8 cellular contexts compared by ENCODE assay signal in the genomic region with DNA sequence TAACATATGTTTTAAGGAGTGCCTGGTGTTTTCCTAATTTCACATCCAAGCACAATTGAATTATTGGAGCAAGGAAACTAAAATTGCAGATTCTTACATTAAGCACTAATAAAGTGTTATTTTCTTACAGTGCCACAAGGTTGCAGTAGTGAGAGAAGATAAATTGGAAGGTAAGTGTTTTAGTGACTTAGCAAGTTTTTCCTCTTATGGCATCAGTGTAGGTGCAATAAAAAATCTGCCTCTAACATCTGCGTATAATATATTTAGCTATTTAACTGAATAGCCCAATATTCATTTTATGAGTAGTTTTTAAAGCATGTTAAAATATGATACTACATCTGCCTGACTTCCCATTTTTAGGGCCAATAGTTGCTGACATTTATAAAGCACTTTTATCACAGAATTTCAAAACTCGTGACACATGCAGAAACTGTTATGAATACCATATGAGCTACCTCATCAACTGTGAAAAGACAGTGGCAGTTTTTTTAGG. TPM values are rescaled to one million over a fixed set of nuclear protein-coding genes. Genes with fewer than 3 reads are reported as not detected.
A peak's percentile ranks its signal among the peaks of the same experiment; 100 is the strongest.
DNase-seq lines count a peak whose midpoint lies in the region; ATAC-seq, FAIRE-seq and TF ChIP-seq lines count a peak whose summit lies in the region.

No MANE protein-coding gene starts in this region.

- H3K9ac ChIP-seq in keratinocyte (ENCODE audit: control insufficient read depth, extremely low read depth, insufficient read depth, low read length): no peak overlapping the region

- intact Hi-C loops in ascending aorta (cut with DNase I) (loop anchor here (2.0 kb wide), 1 partner anchor 115 kb away; no protein-coding TSS in a partner anchor), vagina (cut with DNase I) (no loop called here)

- FAIRE-seq in keratinocyte (lab: Jason Lieb, UNC): no peak

- POLR2A ChIA-PET in activated CD4-positive, alpha-beta T cell treated with anti-CD3 and anti-CD28 coated beads, Interleukin-2, amount 10 ng/mL, durations not matched to agents 7 days and 5 days (lab: Charles Lee): no interaction called here

- H3K4me1 Mint-ChIP-seq in activated CD4-positive, alpha-beta T cell treated with anti-CD3 and anti-CD28 coated beads, Interleukin-2, amount 10 ng/mL, durations not matched to agents 7 days and 5 days: no peaks in the 10 kb centered on the region

- no peaks in the 10 kb centered on the region for H3K79me2 ChIP-seq in keratinocyte (ENCODE audit: control insufficient read depth, insufficient read depth, low read length)

- no peaks in the 10 kb centered on the region for H4K20me1 ChIP-seq in keratinocyte (ENCODE audit: control insufficient read depth, extremely low read depth, insufficient read depth, low read length)

- H3K36me3 Mint-ChIP-seq in activated CD4-positive, alpha-beta T cell treated with anti-CD3 and anti-CD28 coated beads, Interleukin-2, amount 10 ng/mL, durations not matched to agents 7 days and 5 days (ENCODE audit: low read depth): peaks cover 34% of the 10 kb centered on the region

- H3K36me3 ChIP-seq in ascending aorta (peaks cover 5 to 8% of the 10 kb centered on the region in 2 donors), keratinocyte (ENCODE audit: control insufficient read depth in 2 of 2, extremely low read depth in 1 of 2, insufficient read depth in 2 of 2, low read length in 2 of 2) (peaks cover 1 to 2% of the 10 kb centered on the region in 2 experiments), vagina (peaks cover 0 to 6% of the 10 kb centered on the region in 2 donors)

- dilution Hi-C loops in keratinocyte (cut with MboI; ENCODE audit: extremely low pct_ligation_motif_present, low sequenced_read_pairs): no loop called here

- H3K27ac ChIP-seq in ascending aorta (peak overlapping the region; percentile 66 to 71), keratinocyte (ENCODE audit: control insufficient read depth, insufficient read depth, low read length) (no peak overlapping the region), vagina (peak overlapping the region; percentile 53)

- H3K4me3 Mint-ChIP-seq in activated CD4-positive, alpha-beta T cell treated with anti-CD3 and anti-CD28 coated beads, Interleukin-2, amount 10 ng/mL, durations not matched to agents 7 days and 5 days: no peak overlapping the region

- CTCF ChIA-PET in activated CD4-positive, alpha-beta T cell treated with anti-CD3 and anti-CD28 coated beads, Interleukin-2, amount 10 ng/mL, durations not matched to agents 7 days and 5 days (lab: Charles Lee): interaction anchor here (0.8 kb wide), 1 partner anchor 90 kb away, joined by 3 read pairs; no protein-coding TSS in a partner anchor

- H3K9me3 Mint-ChIP-seq in activated CD4-positive, alpha-beta T cell treated with anti-CD3 and anti-CD28 coated beads, Interleukin-2, amount 10 ng/mL, durations not matched to agents 7 days and 5 days: no peaks in the 10 kb centered on the region

- H3K27me3 Mint-ChIP-seq in activated CD4-positive, alpha-beta T cell treated with anti-CD3 and anti-CD28 coated beads, Interleukin-2, amount 10 ng/mL, durations not matched to agents 7 days and 5 days: no peaks in the 10 kb centered on the region

- no peaks in the 10 kb centered on the region for H3K27me3 ChIP-seq in ascending aorta
- no peaks in the 10 kb centered on the region for H3K27me3 ChIP-seq in keratinocyte (ENCODE audit: control insufficient read depth, extremely low read depth, insufficient read depth, low read length)
- no peaks in the 10 kb centered on the region for H3K27me3 ChIP-seq in vagina

- no peaks in the 10 kb centered on the region for H3K9me1 ChIP-seq in keratinocyte (ENCODE audit: control insufficient read depth, extremely low read depth, insufficient read depth, low read length)

- no peak for ATAC-seq in HG02759 (IDR thresholded peaks at IDR 0.05; ENCODE audit: unreplicated experiment)

- no peaks in the 10 kb centered on the region for H3K9me3 ChIP-seq in ascending aorta
- H3K9me3 ChIP-seq in keratinocyte (ENCODE audit: control insufficient read depth, low read depth, low read length): no peaks in the 10 kb centered on the region
- no peaks in the 10 kb centered on the region for H3K9me3 ChIP-seq in vagina

- H3K4me1 ChIP-seq in ascending aorta: peaks cover 0 to 14% of the 10 kb centered on the region in 2 donors
- H3K4me1 ChIP-seq in keratinocyte (ENCODE audit: control insufficient read depth, extremely low read depth, insufficient read depth, low read length): no peaks in the 10 kb centered on the region
- H3K4me1 ChIP-seq in vagina: peaks cover 12% of the 10 kb centered on the region

- H3K4me3 ChIP-seq in ascending aorta (no peak overlapping the region), keratinocyte (ENCODE audit: control insufficient read depth in 2 of 3, extremely low read depth in 1 of 3, insufficient read depth in 2 of 3, low read depth in 1 of 3, low read length in 3 of 3) (no peak overlapping the region), vagina (no peak overlapping the region)

- TF ChIP-seq CTCF in ascending aorta (IDR thresholded peaks at IDR 0.05) (peak; percentile 43 to 51 (median 51)), keratinocyte (optimal IDR thresholded peaks at IDR 0.05 in 1 of 3, IDR thresholded peaks at IDR 0.05 in 1 of 3, conservative IDR thresholded peaks at IDR 0.05 in 1 of 3; ENCODE audit: extremely low read depth in 1 of 3, insufficient read depth in 2 of 3, low read length in 3 of 3) (peak in 1 of 3 experiments; percentile 56), vagina (IDR thresholded peaks at IDR 0.05) (peak; percentile 38 to 64 (median 52))

- TF ChIP-seq POLR2A in vagina (IDR thresholded peaks at IDR 0.05): no peak

- H3K4me2 ChIP-seq in keratinocyte (ENCODE audit: control insufficient read depth, extremely low read depth, insufficient read depth, low read depth, low read length): no peak overlapping the region

- peak; percentile 57 for DNase-seq in AG20443 (ENCODE audit: low spot score)
- peak; percentile 64 for DNase-seq in HT-29 (ENCODE audit: low spot score)
- no peak for DNase-seq in ascending aorta (ENCODE audit: low spot score in 2 of 2)
- peak; percentile 9 for DNase-seq in keratinocyte (ENCODE audit: low read depth, low spot score)
- no peak for DNase-seq in vagina (ENCODE audit: extremely low spot score in 2 of 2)
- no peak for DNase-seq in stimulated activated CD4-positive, alpha-beta T cell treated with anti-CD3 and anti-CD28 coated beads, Interleukin-1b, Interleukin-23, amount 100 ng/mL, for 48 hours
- DNase-seq in activated CD4-positive, alpha-beta T cell treated with anti-CD3 and anti-CD28 coated beads, Interleukin-2, amount 10 ng/mL, durations not matched to agents 7 days and 5 days: no peak

- no peak overlapping the region for H3K27ac Mint-ChIP-seq in activated CD4-positive, alpha-beta T cell treated with anti-CD3 and anti-CD28 coated beads, Interleukin-2, amount 10 ng/mL, durations not matched to agents 7 days and 5 days

- no peak overlapping the region for H2AFZ ChIP-seq in keratinocyte (ENCODE audit: control insufficient read depth, low read length)

RNA-seq across cellular contexts. Expression of a gene that starts 19.0 kb away (rescaled TPM):
- total RNA-seq in HT-29 (2014; rRNA removed; shearing (Covaris generic)): 17.8 and 18.4 TPM in 2 replicates
- total RNA-seq in ascending aorta (10.3 TPM), vagina (13.5 TPM)
- 9.1 to 16.7 TPM (median 12.0 TPM) in 3 replicates for polyA plus RNA-seq in keratinocyte
- 7.9 TPM for polyA plus RNA-seq in keratinocyte (2011; ENCODE audit: low read depth)
- polyA plus RNA-seq in keratinocyte (2011; cell fraction: cytosol; rRNA removed): 5.4 and 10.7 TPM in 2 replicates
- polyA plus RNA-seq in keratinocyte (2011; cell fraction: nucleus; rRNA removed): 13.8 and 17.4 TPM in 2 replicates
- polyA plus RNA-seq in keratinocyte (2012; ENCODE audit: low replicate concordance): 4.5 and 7.4 TPM in 2 replicates
- 11.6 to 26.3 TPM (median 15.4 TPM) in 3 replicates for polyA minus RNA-seq in keratinocyte
- polyA minus RNA-seq in keratinocyte (2011; cell fraction: cytosol; rRNA and poly(A)+ RNA removed): 4.4 TPM
- 3.2 and 9.3 TPM in 2 replicates for polyA minus RNA-seq in keratinocyte (2011; cell fraction: nucleus; rRNA and poly(A)+ RNA removed)
- 10 to 100 TPM; 52.6 to 57.0 TPM for total RNA-seq in activated CD4-positive, alpha-beta T cell treated with anti-CD3 and anti-CD28 coated beads, Interleukin-2, amount 10 ng/mL, durations not matched to agents 7 days and 5 days

Comparison
In these comparisons a context has a peak if more than half of its experiments do, and no peak if none do; other contexts are left out.
1. DNase-seq: peak in AG20443 (single experiment), HT-29 (single experiment) and keratinocyte (single experiment); none in ascending aorta (0 of 2), vagina (0 of 2), stimulated activated CD4-positive, alpha-beta T cell treated with anti-CD3 and anti-CD28 coated beads, Interleukin-1b, Interleukin-23, amount 100 ng/mL, for 48 hours (single experiment) and activated CD4-positive, alpha-beta T cell treated with anti-CD3 and anti-CD28 coated beads, Interleukin-2, amount 10 ng/mL, durations not matched to agents 7 days and 5 days (single experiment).